ENCODE assay signal across 17 cellular contexts in genomic region chr5:125657936-125658335, GRCh38.
A peak's percentile ranks its signal among the peaks of the same experiment; 100 is the strongest.
DNase-seq lines count a peak whose midpoint lies in the region; ATAC-seq and TF ChIP-seq lines count a peak whose summit lies in the region.
"Had no signal": no experiment of that assay in that cellular context is flagged by ENCODE, and none has a peak within 500 bp of the region (broad histone marks: within the 10 kb centered on the region; RNA-seq: fewer than 3 reads in every experiment).

No MANE protein-coding gene starts in this region.

- H4K20me1 ChIP-seq in neural cell (ENCODE audit: insufficient read depth) = no peaks in the 10 kb centered on the region

- DNase-seq in Ammon's horn (ENCODE audit: low spot score) (peak; percentile 22), HEK293T (ENCODE audit: extremely low spot score) (no peak), RPMI7951 (ENCODE audit: low read depth) (peak; percentile 14), NCI-H345 treated with DMSO at 0.1 percent for 48 hours (lab: John Stamatoyannopoulos, UW; ENCODE audit: unreplicated experiment) (no peak), progenitor cell of endocrine pancreas (ENCODE audit: low spot score, unreplicated experiment) (no peak), EL (no peak)
- no peak for DNase-seq in effector memory CD8-positive, alpha-beta T cell
- DNase-seq: CD8-positive, alpha-beta T cell; DMS153; GOT3; HFFc6; MG63; NCI-H1105 treated with DMSO at 0.1 percent for 48 hours; NCI-H2081; NCI-H226 had no signal

- peak; percentile 73 for TF ChIP-seq EP300 in neural cell (conservative IDR thresholded peaks at IDR 0.05; ENCODE audit: poor library complexity, severe bottlenecking)

- H3K27me3 ChIP-seq in neural cell (ENCODE audit: insufficient read depth, low read depth, low read length) = no peaks in the 10 kb centered on the region

- H3K27ac ChIP-seq in neural cell (ENCODE audit: low read length) = peak overlapping the region; percentile 75

- no peaks in the 10 kb centered on the region for H3K36me3 ChIP-seq in neural cell (ENCODE audit: insufficient read depth, low read length)
- H3K36me3 ChIP-seq: MG63 had no signal

- no peaks in the 10 kb centered on the region for H3K4me1 Mint-ChIP-seq in effector memory CD8-positive, alpha-beta T cell (ENCODE audit: low read depth in 2 of 2)
- peaks cover 32% of the 10 kb centered on the region for H3K4me1 Mint-ChIP-seq in progenitor cell of endocrine pancreas (ENCODE audit: low read depth)
- H3K4me1 Mint-ChIP-seq: B cell had no signal

- POLR2A ChIA-PET in HEK293T (lab: Yijun Ruan, JAX) = no interaction called here

- H3K4me3 ChIP-seq in neural cell (ENCODE audit: low read length) = no peak overlapping the region
- H3K4me3 ChIP-seq: MG63 had no signal

- TF ChIP-seq RAD21 in neural cell (conservative IDR thresholded peaks at IDR 0.05) = no peak

- H3K36me3 Mint-ChIP-seq in effector memory CD8-positive, alpha-beta T cell (ENCODE audit: insufficient read depth) = no peaks in the 10 kb centered on the region
- H3K36me3 Mint-ChIP-seq in progenitor cell of endocrine pancreas (ENCODE audit: insufficient read depth) = no peaks in the 10 kb centered on the region
- H3K36me3 Mint-ChIP-seq: CD8-positive, alpha-beta T cell had no signal

- TF ChIP-seq CTCF in neural cell (IDR thresholded peaks at IDR 0.05; ENCODE audit: poor library complexity, severe bottlenecking) (no peak), progenitor cell of endocrine pancreas (IDR thresholded peaks at IDR 0.05; ENCODE audit: unreplicated experiment) (no peak)

- no peak overlapping the region for H3K9ac ChIP-seq in neural cell (ENCODE audit: low read length)

- H3K27me3 Mint-ChIP-seq in effector memory CD8-positive, alpha-beta T cell = no peaks in the 10 kb centered on the region
- H3K27me3 Mint-ChIP-seq in progenitor cell of endocrine pancreas = no peaks in the 10 kb centered on the region

- H2AFZ ChIP-seq in neural cell (ENCODE audit: low read depth, low read length) = no peak overlapping the region

- no peak overlapping the region for H3K4me3 Mint-ChIP-seq in effector memory CD8-positive, alpha-beta T cell
- H3K4me3 Mint-ChIP-seq in progenitor cell of endocrine pancreas (ENCODE audit: low read depth) = no peak overlapping the region
- H3K4me3 Mint-ChIP-seq: B cell; CD8-positive, alpha-beta T cell; HFFc6 had no signal

- no peaks in the 10 kb centered on the region for H3K79me2 ChIP-seq in neural cell (replicated peaks; ENCODE audit: insufficient read depth, low read length)

- ATAC-seq in effector memory CD8-positive, alpha-beta T cell (replicated peaks) = no peak
- ATAC-seq: CD8-positive, alpha-beta T cell had no signal

- peaks cover 0 to 3% of the 10 kb centered on the region in 2 donors for H3K9me3 Mint-ChIP-seq in effector memory CD8-positive, alpha-beta T cell
- peaks cover 5% of the 10 kb centered on the region for H3K9me3 Mint-ChIP-seq in progenitor cell of endocrine pancreas (ENCODE audit: low read depth)

- H3K9me3 ChIP-seq in neural cell (ENCODE audit: low read length) = no peaks in the 10 kb centered on the region
- H3K9me3 ChIP-seq: MG63 had no signal

- CTCF ChIA-PET in HEK293T (lab: Yijun Ruan, JAX) = no interaction called here

- H3K27ac Mint-ChIP-seq in effector memory CD8-positive, alpha-beta T cell = no peak overlapping the region
- H3K27ac Mint-ChIP-seq in progenitor cell of endocrine pancreas = no peak overlapping the region
- H3K27ac Mint-ChIP-seq: B cell; CD8-positive, alpha-beta T cell; HFFc6 had no signal

- H3K9me2 ChIP-seq in neural cell (ENCODE audit: insufficient read depth, low read length) = no peaks in the 10 kb centered on the region

- H3F3A ChIP-seq in neural cell (ENCODE audit: insufficient read depth, low read length, poor library complexity, severe bottlenecking) = no peaks in the 10 kb centered on the region

- H3K4me2 ChIP-seq in neural cell (ENCODE audit: low read length) = no peak overlapping the region

TF ChIP-seq in HEK293T, 16 proteins besides CTCF, POLR2A, EP300 and RAD21:
- TF ChIP-seq LEF1 (IDR thresholded peaks at IDR 0.05; ENCODE audit: borderline replicate concordance) (no peak), L3MBTL2 (conservative IDR thresholded peaks at IDR 0.05) (no peak), FOXM1 (IDR thresholded peaks at IDR 0.05; ENCODE audit: borderline replicate concordance) (no peak), ELF4 (IDR thresholded peaks at IDR 0.05) (no peak)
- TF ChIP-seq, protein P1, sequence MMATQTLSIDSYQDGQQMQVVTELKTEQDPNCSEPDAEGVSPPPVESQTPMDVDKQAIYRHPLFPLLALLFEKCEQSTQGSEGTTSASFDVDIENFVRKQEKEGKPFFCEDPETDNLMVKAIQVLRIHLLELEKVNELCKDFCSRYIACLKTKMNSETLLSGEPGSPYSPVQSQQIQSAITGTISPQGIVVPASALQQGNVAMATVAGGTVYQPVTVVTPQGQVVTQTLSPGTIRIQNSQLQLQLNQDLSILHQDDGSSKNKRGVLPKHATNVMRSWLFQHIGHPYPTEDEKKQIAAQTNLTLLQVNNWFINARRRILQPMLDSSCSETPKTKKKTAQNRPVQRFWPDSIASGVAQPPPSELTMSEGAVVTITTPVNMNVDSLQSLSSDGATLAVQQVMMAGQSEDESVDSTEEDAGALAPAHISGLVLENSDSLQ (IDR thresholded peaks at IDR 0.05) = peak; percentile 40; the same call in 1 of the 2 replicates

TF ChIP-seq in neural cell, 6 proteins besides CTCF, POLR2A, EP300 and RAD21:
- TF ChIP-seq SMC3 (conservative IDR thresholded peaks at IDR 0.05; ENCODE audit: poor library complexity) (no peak), REST (IDR thresholded peaks at IDR 0.05; ENCODE audit: borderline replicate concordance) (no peak), TAF1 (IDR thresholded peaks at IDR 0.05; ENCODE audit: low read depth) (no peak), EZH2 (IDR thresholded peaks at IDR 0.05; ENCODE audit: borderline replicate concordance, insufficient read depth, low read length, poor library complexity, severe bottlenecking) (no peak), MXI1 (conservative IDR thresholded peaks at IDR 0.05; ENCODE audit: poor library complexity, severe bottlenecking) (no peak), POLR2AphosphoS5 (IDR thresholded peaks at IDR 0.05) (no peak)

Comparison
In these comparisons a context has a peak if more than half of its experiments do, and no peak if none do; other contexts are left out.
1. DNase-seq: peak in Ammon's horn (single experiment) and RPMI7951 (single experiment); none in HEK293T (single experiment), NCI-H345 treated with DMSO at 0.1 percent for 48 hours (single experiment), effector memory CD8-positive, alpha-beta T cell (0 of 3), progenitor cell of endocrine pancreas (single experiment) and EL (single experiment).